ENCODE assay signal across 19 cellular contexts in genomic region chr6:155974359-155974758, GRCh38.
DNase-seq lines count a peak whose midpoint lies in the region; ATAC-seq, FAIRE-seq and TF ChIP-seq lines count a peak whose summit lies in the region.
"Had no signal": no experiment of that assay in that cellular context is flagged by ENCODE, and none has a peak within 500 bp of the region (broad histone marks: within the 10 kb centered on the region; RNA-seq: fewer than 3 reads in every experiment).

No MANE protein-coding gene starts in this region.

- TF ChIP-seq EP300 in HepG2 (IDR thresholded peaks at IDR 0.05; ENCODE audit: low read depth in 2 of 2, low read length in 2 of 2) (no peak), HepG2 (CRISPR knock-in tag; IDR thresholded peaks at IDR 0.05; ENCODE audit: borderline replicate concordance) (no peak)

- ATAC-seq in activated naive CD8-positive, alpha-beta T cell treated with anti-CD3 and anti-CD28 coated beads, Interleukin-2, amount 10 ng/mL, durations not matched to agents 7 days and 5 days (ENCODE audit: low read depth): no peak
- ATAC-seq in activated naive CD8-positive, alpha-beta T cell treated with anti-CD3 and anti-CD28 coated beads, Interleukin-2, amount 50 U/mL, for 24 hours: no peak
- no peak for ATAC-seq in activated B cell treated with CpG ODN at 0.5 μM for 24 hours (ENCODE audit: low read depth)
- ATAC-seq in HepG2: no peak
- ATAC-seq in GM19351 (IDR thresholded peaks at IDR 0.05; ENCODE audit: unreplicated experiment): no peak

- peaks cover 14% of the 10 kb centered on the region for H3K4me1 ChIP-seq in neural progenitor cell
- H3K4me1 ChIP-seq in HepG2 (ENCODE audit: insufficient read depth, low read length): peaks cover 10% of the 10 kb centered on the region; the same call in 1 of the 2 replicates
- H3K4me1 ChIP-seq: Peyer's patch, SJCRH30 had no signal

- H3K4me2 ChIP-seq in neural progenitor cell (peak overlapping the region; percentile 21), HepG2 (ENCODE audit: low read depth, low read length) (no peak overlapping the region)

- in situ Hi-C loops in HepG2 (cut with HindIII; ENCODE audit: extremely low pct_ligation_motif_present, low pct_unique_long_range_greater_than_20kb): no loop called here

- no peak overlapping the region for H3K27ac Mint-ChIP-seq in activated naive CD8-positive, alpha-beta T cell treated with anti-CD3 and anti-CD28 coated beads, Interleukin-2, amount 10 ng/mL, durations not matched to agents 7 days and 5 days
- H3K27ac Mint-ChIP-seq in activated naive CD8-positive, alpha-beta T cell treated with anti-CD3 and anti-CD28 coated beads, Interleukin-2, amount 50 U/mL, for 24 hours: no peak overlapping the region
- H3K27ac Mint-ChIP-seq in activated B cell treated with CpG ODN at 0.5 μM for 24 hours (no peak overlapping the region), neural progenitor cell (no peak overlapping the region), CD14-positive monocyte (no peak overlapping the region)
- H3K27ac Mint-ChIP-seq: H9, HFFc6 had no signal

- no peaks in the 10 kb centered on the region for H3K27me3 Mint-ChIP-seq in activated naive CD8-positive, alpha-beta T cell treated with anti-CD3 and anti-CD28 coated beads, Interleukin-2, amount 10 ng/mL, durations not matched to agents 7 days and 5 days
- H3K27me3 Mint-ChIP-seq in activated naive CD8-positive, alpha-beta T cell treated with anti-CD3 and anti-CD28 coated beads, Interleukin-2, amount 50 U/mL, for 24 hours: no peaks in the 10 kb centered on the region
- H3K27me3 Mint-ChIP-seq in activated B cell treated with CpG ODN at 0.5 μM for 24 hours (no peaks in the 10 kb centered on the region), neural progenitor cell (ENCODE audit: insufficient read depth, low read depth) (no peaks in the 10 kb centered on the region), CD14-positive monocyte (ENCODE audit: low read depth in 3 of 3) (no peaks in the 10 kb centered on the region)
- H3K27me3 Mint-ChIP-seq: CD4-positive, alpha-beta memory T cell had no signal

- H3K9me3 ChIP-seq in neural progenitor cell (ENCODE audit: low read depth): no peaks in the 10 kb centered on the region
- H3K9me3 ChIP-seq in HepG2 (ENCODE audit: low read length): no peaks in the 10 kb centered on the region
- H3K9me3 ChIP-seq: Peyer's patch, SJCRH30 had no signal

- peaks cover 12% of the 10 kb centered on the region for H3K4me1 Mint-ChIP-seq in activated naive CD8-positive, alpha-beta T cell treated with anti-CD3 and anti-CD28 coated beads, Interleukin-2, amount 10 ng/mL, durations not matched to agents 7 days and 5 days
- H3K4me1 Mint-ChIP-seq in activated naive CD8-positive, alpha-beta T cell treated with anti-CD3 and anti-CD28 coated beads, Interleukin-2, amount 50 U/mL, for 24 hours: peaks cover 10% of the 10 kb centered on the region
- H3K4me1 Mint-ChIP-seq in activated B cell treated with CpG ODN at 0.5 μM for 24 hours (peaks cover 14% of the 10 kb centered on the region), neural progenitor cell (peaks cover 16% of the 10 kb centered on the region), CD14-positive monocyte (peaks cover 15% of the 10 kb centered on the region)
- H3K4me1 Mint-ChIP-seq: H9 had no signal

- whole genome bisulfite sequencing in HepG2 (ENCODE audit: low lambda C conversion rate): 69% methylated on average over 17 of the region's 17 CpGs

- H4K20me1 ChIP-seq in neural progenitor cell (ENCODE audit: low read depth): no peaks in the 10 kb centered on the region
- H4K20me1 ChIP-seq in HepG2 (ENCODE audit: insufficient read depth, low read length): no peaks in the 10 kb centered on the region

- peak overlapping the region; percentile 71 for H3K4me3 Mint-ChIP-seq in activated naive CD8-positive, alpha-beta T cell treated with anti-CD3 and anti-CD28 coated beads, Interleukin-2, amount 10 ng/mL, durations not matched to agents 7 days and 5 days
- no peak overlapping the region for H3K4me3 Mint-ChIP-seq in activated naive CD8-positive, alpha-beta T cell treated with anti-CD3 and anti-CD28 coated beads, Interleukin-2, amount 50 U/mL, for 24 hours
- H3K4me3 Mint-ChIP-seq in activated B cell treated with CpG ODN at 0.5 μM for 24 hours (peak overlapping the region; percentile 17), neural progenitor cell (no peak overlapping the region), CD14-positive monocyte (no peak overlapping the region)
- H3K4me3 Mint-ChIP-seq: H9 had no signal

- BruUV-seq in HepG2 (replicated peaks; lab: Mats Ljungman, UMichigan): no TSS peak

- FAIRE-seq in HepG2 (lab: Jason Lieb, UNC): no peak
- FAIRE-seq: GM12891 had no signal

- TF ChIP-seq POLR2A in HepG2 (IDR thresholded peaks at IDR 0.05; ENCODE audit: insufficient read depth in 1 of 2, low read depth in 2 of 2, low read length in 2 of 2): no peak

- H2AFZ ChIP-seq in neural progenitor cell (replicated peaks) (no peak overlapping the region), HepG2 (ENCODE audit: low read length) (no peak overlapping the region)
- H2AFZ ChIP-seq: GM23248 had no signal

- H3K36me3 ChIP-seq in neural progenitor cell (no peaks in the 10 kb centered on the region), HepG2 (replicated peaks in 1 of 2; ENCODE audit: control insufficient read depth in 1 of 2, insufficient read depth in 2 of 2, low read length in 2 of 2) (no peaks in the 10 kb centered on the region)
- H3K36me3 ChIP-seq: Peyer's patch, SJCRH30 had no signal

- peaks cover 14% of the 10 kb centered on the region for H3F3A ChIP-seq in neural progenitor cell (ENCODE audit: low read depth)

- no peak overlapping the region for H3K9ac ChIP-seq in neural progenitor cell
- H3K9ac ChIP-seq in HepG2 (ENCODE audit: insufficient read depth, low read depth, low read length): no peak overlapping the region
- H3K9ac ChIP-seq: GM23248 had no signal

- H3K4me3 ChIP-seq in neural progenitor cell: no peak overlapping the region
- no peak overlapping the region for H3K4me3 ChIP-seq in HepG2 (replicated peaks in 1 of 3; ENCODE audit: insufficient read depth in 1 of 3, low read depth in 2 of 3, low read length in 3 of 3)
- H3K4me3 ChIP-seq: GM23248, SJCRH30 had no signal

- peaks cover 2% of the 10 kb centered on the region for H3K9me3 Mint-ChIP-seq in activated naive CD8-positive, alpha-beta T cell treated with anti-CD3 and anti-CD28 coated beads, Interleukin-2, amount 10 ng/mL, durations not matched to agents 7 days and 5 days
- no peaks in the 10 kb centered on the region for H3K9me3 Mint-ChIP-seq in activated naive CD8-positive, alpha-beta T cell treated with anti-CD3 and anti-CD28 coated beads, Interleukin-2, amount 50 U/mL, for 24 hours
- H3K9me3 Mint-ChIP-seq in activated B cell treated with CpG ODN at 0.5 μM for 24 hours (no peaks in the 10 kb centered on the region), neural progenitor cell (no peaks in the 10 kb centered on the region), CD14-positive monocyte (peaks cover 0 to 2% (median 0%) of the 10 kb centered on the region in 7 donors)
- H3K9me3 Mint-ChIP-seq: H9, HFFc6 had no signal

- TF ChIP-seq CTCF in activated B cell treated with CpG ODN at 0.5 μM for 24 hours (IDR thresholded peaks at IDR 0.05): no peak
- TF ChIP-seq CTCF in neural progenitor cell (IDR thresholded peaks at IDR 0.05): no peak
- TF ChIP-seq CTCF in HepG2 (CRISPR knock-in tag; IDR thresholded peaks at IDR 0.05): no peak
- TF ChIP-seq CTCF in CD14-positive monocyte (IDR thresholded peaks at IDR 0.05): no peak

- H3K27me3 ChIP-seq in neural progenitor cell (no peaks in the 10 kb centered on the region), HepG2 (ENCODE audit: control insufficient read depth in 1 of 2, insufficient read depth in 2 of 2, low read length in 2 of 2) (no peaks in the 10 kb centered on the region; a peak in 2 of 5 replicates)
- H3K27me3 ChIP-seq: Peyer's patch, SJCRH30 had no signal

- H3K79me2 ChIP-seq in neural progenitor cell (ENCODE audit: low read depth) (no peaks in the 10 kb centered on the region), HepG2 (ENCODE audit: insufficient read depth, low read length) (no peaks in the 10 kb centered on the region)

- intact Hi-C loops in activated B cell treated with CpG ODN at 0.5 μM for 24 hours (cut with micrococcal nuclease) (no loop called here), HepG2 (cut with micrococcal nuclease; ENCODE audit: unreplicated experiment) (no loop called here), CD14-positive monocyte (cut with micrococcal nuclease) (no loop called here)

- CTCF ChIA-PET in activated B cell treated with CpG ODN at 0.5 μM for 24 hours (lab: Charles Lee) (no interaction called here), HepG2 (lab: Yijun Ruan, JAX; ENCODE audit: low intra/inter-chr PET ratio, low total read pairs) (no interaction called here)

- DNase-seq in activated naive CD8-positive, alpha-beta T cell treated with anti-CD3 and anti-CD28 coated beads, Interleukin-2, amount 10 ng/mL, durations not matched to agents 7 days and 5 days: no peak
- no peak for DNase-seq in activated naive CD8-positive, alpha-beta T cell treated with anti-CD3 and anti-CD28 coated beads, Interleukin-2, amount 50 U/mL, for 24 hours
- DNase-seq in activated B cell treated with CpG ODN at 0.5 μM for 24 hours (no peak), neural progenitor cell (ENCODE audit: low spot score) (no peak), HepG2 (ENCODE audit: low spot score) (no peak), CD14-positive monocyte (ENCODE audit: low spot score) (no peak)
- DNase-seq: GM23248, H9, HFFc6, Kasumi-1, NCI-H1694, NCI-H2081, NCI-H2171, NCI-H524 treated with DMSO at 0.1 percent for 48 hours, Peyer's patch, SJCRH30 had no signal

- H3K27ac ChIP-seq in neural progenitor cell (no peak overlapping the region), HepG2 (ENCODE audit: extremely low read length, insufficient read depth, low read length) (no peak overlapping the region)
- H3K27ac ChIP-seq: GM23248, Peyer's patch, SJCRH30 had no signal

- POLR2A ChIA-PET in activated naive CD8-positive, alpha-beta T cell treated with anti-CD3 and anti-CD28 coated beads, Interleukin-2, amount 10 ng/mL, durations not matched to agents 7 days and 5 days (lab: Charles Lee): interaction anchor here (0.7 kb wide), 1 partner anchor 588 kb away, joined by 5 read pairs; no protein-coding TSS in a partner anchor
- POLR2A ChIA-PET in activated B cell treated with CpG ODN at 0.5 μM for 24 hours (lab: Charles Lee): interaction anchor here (0.5 to 0.6 kb wide), 2 partner anchors 25 to 89 kb away, joined by 3 to 5 read pairs; no protein-coding TSS in a partner anchor
- POLR2A ChIA-PET in HepG2 (lab: Yijun Ruan, JAX): no interaction called here

- H3K36me3 Mint-ChIP-seq in activated naive CD8-positive, alpha-beta T cell treated with anti-CD3 and anti-CD28 coated beads, Interleukin-2, amount 10 ng/mL, durations not matched to agents 7 days and 5 days: peaks cover 2% of the 10 kb centered on the region
- no peaks in the 10 kb centered on the region for H3K36me3 Mint-ChIP-seq in activated naive CD8-positive, alpha-beta T cell treated with anti-CD3 and anti-CD28 coated beads, Interleukin-2, amount 50 U/mL, for 24 hours (ENCODE audit: low read depth)
- H3K36me3 Mint-ChIP-seq in activated B cell treated with CpG ODN at 0.5 μM for 24 hours (ENCODE audit: low read depth) (no peaks in the 10 kb centered on the region), neural progenitor cell (no peaks in the 10 kb centered on the region), CD14-positive monocyte (no peaks in the 10 kb centered on the region)
- H3K36me3 Mint-ChIP-seq: CD4-positive, alpha-beta memory T cell had no signal

- no peak for TF ChIP-seq RAD21 in HepG2 (CRISPR knock-in tag; IDR thresholded peaks at IDR 0.05)

Comparison
In these comparisons a context has a peak if more than half of its experiments do, and no peak if none do; other contexts are left out.
1. H3K4me3 Mint-ChIP-seq: peak in activated naive CD8-positive, alpha-beta T cell treated with anti-CD3 and anti-CD28 coated beads, Interleukin-2, amount 10 ng/mL, durations not matched to agents 7 days and 5 days (single experiment) and activated B cell treated with CpG ODN at 0.5 μM for 24 hours (single experiment); none in activated naive CD8-positive, alpha-beta T cell treated with anti-CD3 and anti-CD28 coated beads, Interleukin-2, amount 50 U/mL, for 24 hours (single experiment), neural progenitor cell (single experiment) and CD14-positive monocyte (0 of 2).